In the genomic region with DNA sequence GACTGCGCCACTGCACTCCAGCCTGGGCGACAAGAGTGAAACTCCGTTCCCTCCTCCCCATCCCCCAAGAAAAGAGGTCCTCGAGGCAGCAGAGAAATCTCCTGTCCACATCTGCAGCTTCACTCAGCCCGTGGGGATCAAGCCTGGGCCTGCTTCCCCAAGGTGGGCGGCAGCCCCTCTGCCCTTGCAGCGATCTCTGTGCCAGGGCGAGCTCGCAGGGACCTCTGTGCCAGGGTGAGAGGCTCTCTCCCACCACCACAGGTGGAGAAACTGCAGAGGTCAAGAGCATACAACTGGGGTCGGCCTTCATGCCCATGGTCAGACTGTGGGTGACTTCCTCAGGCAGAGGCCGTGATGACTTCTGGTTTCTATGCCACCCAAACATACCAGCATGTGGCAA, we compare ENCODE assay signal across 27 cellular contexts.
"Had no signal": no experiment of that assay in that cellular context is flagged by ENCODE, and none has a peak within 500 bp of the region (broad histone marks: within the 10 kb centered on the region; RNA-seq: fewer than 3 reads in every experiment).

No MANE protein-coding gene starts in this region.

- H3K4me3 ChIP-seq: dorsolateral prefrontal cortex, gastrocnemius medialis, heart right ventricle, left ventricle myocardium inferior, lower lobe of right lung, pancreas, smooth muscle cell, stomach, thyroid gland had no signal

- H3K27me3 Mint-ChIP-seq: naive thymus-derived CD8-positive, alpha-beta T cell had no signal

- H3K9me3 ChIP-seq: gastrocnemius medialis, heart right ventricle, left ventricle myocardium inferior, lower lobe of right lung, pancreas, stomach, thyroid gland had no signal

- H3K4me2 ChIP-seq: smooth muscle cell had no signal

- DNase-seq: cerebellar nuclear complex; cortex of kidney; dorsolateral prefrontal cortex; effector CD4-positive, alpha-beta T cell; gastrocnemius medialis; heart right ventricle; hippocampal formation; left cardiac atrium; left ventricle myocardium inferior; lower lobe of right lung; naive thymus-derived CD8-positive, alpha-beta T cell; nephron progenitor cell; occipital lobe; retina; stimulated activated CD4-positive, alpha-beta T cell treated with anti-CD3 and anti-CD28 coated beads, Interleukin-12 subunit alpha, Interleukin-12 subunit beta, amount 100 ng/mL, for 4 hours; stimulated activated CD4-positive, alpha-beta T cell treated with anti-CD3 and anti-CD28 coated beads, Interleukin-1b, Interleukin-23, amount 100 ng/mL, for 48 hours; stimulated activated CD4-positive, alpha-beta T cell treated with anti-CD3 and anti-CD28 coated beads, Interleukin-4, amount 100 ng/mL, for 1 hour; stimulated activated naive CD4-positive, alpha-beta T cell treated with Interleukin-2 at 50 U/mL for 16 hours; stomach; thyroid gland had no signal

- H3K36me3 ChIP-seq: left ventricle myocardium inferior, pancreas, thyroid gland had no signal

- FAIRE-seq: islet of Langerhans, pancreas, urothelium cell line had no signal

- H3K27ac ChIP-seq: dorsolateral prefrontal cortex, gastrocnemius medialis, heart right ventricle, left ventricle myocardium inferior, lower lobe of right lung, pancreas, stomach, thyroid gland had no signal

- H3K4me3 Mint-ChIP-seq: naive thymus-derived CD8-positive, alpha-beta T cell; nephron progenitor cell; stimulated activated effector memory CD8-positive, alpha-beta T cell treated with anti-CD3 and anti-CD28 coated beads, Interleukin-12 subunit alpha, Interleukin-12 subunit beta, amount 100 ng/mL, for 72 hours; type B pancreatic cell had no signal

- H3K36me3 Mint-ChIP-seq: naive thymus-derived CD8-positive, alpha-beta T cell; type B pancreatic cell had no signal

- H3K27ac Mint-ChIP-seq: naive thymus-derived CD8-positive, alpha-beta T cell; nephron progenitor cell; stimulated activated effector memory CD8-positive, alpha-beta T cell treated with anti-CD3 and anti-CD28 coated beads, Interleukin-12 subunit alpha, Interleukin-12 subunit beta, amount 100 ng/mL, for 72 hours; type B pancreatic cell had no signal

- ATAC-seq: gastrocnemius medialis; heart right ventricle; left cardiac atrium; lower lobe of right lung; naive thymus-derived CD8-positive, alpha-beta T cell; pancreas; sciatic nerve; stimulated activated effector memory CD8-positive, alpha-beta T cell treated with anti-CD3 and anti-CD28 coated beads, Interleukin-12 subunit alpha, Interleukin-12 subunit beta, amount 100 ng/mL, for 72 hours had no signal

- H3K27me3 ChIP-seq: dorsolateral prefrontal cortex, gastrocnemius medialis, heart right ventricle, pancreas, stomach, thyroid gland had no signal

- H3K9me3 Mint-ChIP-seq: naive thymus-derived CD8-positive, alpha-beta T cell; nephron progenitor cell; stimulated activated effector memory CD8-positive, alpha-beta T cell treated with anti-CD3 and anti-CD28 coated beads, Interleukin-12 subunit alpha, Interleukin-12 subunit beta, amount 100 ng/mL, for 72 hours; type B pancreatic cell had no signal
